ENCODE assay signal across 8 cellular contexts in the genomic region with DNA sequence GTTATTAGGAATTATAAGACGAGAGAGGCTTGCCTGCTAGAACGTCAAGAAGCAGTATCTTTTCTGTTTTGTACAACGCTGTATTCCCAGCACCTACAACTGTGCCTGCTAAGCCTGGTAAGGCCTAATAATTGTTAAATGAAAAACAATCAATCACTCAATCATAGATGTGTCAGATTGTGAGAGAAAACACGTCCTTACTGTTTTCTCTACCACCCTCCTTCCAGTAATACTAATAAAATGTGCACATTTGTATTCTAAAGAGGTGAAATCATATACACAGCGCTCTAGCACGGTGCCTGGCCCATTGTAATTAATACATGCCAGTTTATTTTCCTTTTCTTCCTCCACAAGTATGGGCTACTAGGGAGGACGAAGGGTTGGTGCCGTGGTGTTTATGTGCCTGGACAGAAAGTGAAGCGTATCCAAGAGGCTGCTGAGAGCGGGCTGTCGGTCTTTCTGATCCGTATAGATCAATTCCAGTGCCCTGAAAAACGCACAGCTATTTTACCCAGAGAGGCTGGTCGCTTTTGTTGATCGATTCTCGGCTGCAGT. TPM values are rescaled to one million over a fixed set of nuclear protein-coding genes. Genes with fewer than 3 reads are reported as not detected.
DNase-seq lines count a peak whose midpoint lies in the region; ATAC-seq and TF ChIP-seq lines count a peak whose summit lies in the region.

No MANE protein-coding gene starts in this region.

- H3K9me3 Mint-ChIP-seq in T-helper 2 cell treated with Interferon-gamma antibody and Interleukin-4, amounts not matched to agents 5 μg/mL and 100 μg/mL, for 36 hours, result no peaks in the 10 kb centered on the region
- H3K9me3 Mint-ChIP-seq in activated T-helper 2 cell treated with anti-CD3 and anti-CD28 coated beads, Interferon-gamma antibody, Interleukin-2, Interleukin-4, amounts not matched to agents 10 μg/mL and 5 μg/mL and 100 μg/mL, durations not matched to agents 14 hours and 24 hours and 36 hours, result no peaks in the 10 kb centered on the region

- H3K4me1 ChIP-seq in left lung (peaks cover 0 to 22% of the 10 kb centered on the region in 2 donors), testis (peaks cover 11% of the 10 kb centered on the region)

- H3K9me3 ChIP-seq in left lung (no peaks in the 10 kb centered on the region), testis (no peaks in the 10 kb centered on the region)

- peak overlapping the region; percentile 74 to 77 for H3K27ac ChIP-seq in left lung
- H3K27ac ChIP-seq in testis, result peak overlapping the region; percentile 93 to 95

- TF ChIP-seq CTCF in left lung (IDR thresholded peaks at IDR 0.05) (no peak), testis (IDR thresholded peaks at IDR 0.05) (no peak)

- H3K27me3 ChIP-seq in left lung, result peaks cover 0 to 55% of the 10 kb centered on the region in 2 donors
- H3K27me3 ChIP-seq in testis, result no peaks in the 10 kb centered on the region

- no peaks in the 10 kb centered on the region for H3K36me3 ChIP-seq in left lung
- no peaks in the 10 kb centered on the region for H3K36me3 ChIP-seq in testis (ENCODE audit: low read depth, missing control alignments)

- DNase-seq in T-helper 2 cell treated with Interferon-gamma antibody and Interleukin-4, amounts not matched to agents 5 μg/mL and 100 μg/mL, for 36 hours (ENCODE audit: low spot score), result no peak
- DNase-seq in T-helper 2 cell (no peak), left lung (no peak), testis (peak; percentile 40), retina (no peak)
- DNase-seq in activated T-helper 2 cell treated with anti-CD3 and anti-CD28 coated beads, Interferon-gamma antibody, Interleukin-2, Interleukin-4, amounts not matched to agents 10 μg/mL and 5 μg/mL and 100 μg/mL, durations not matched to agents 14 hours and 24 hours and 36 hours (ENCODE audit: low spot score), result no peak
- no peak for DNase-seq in stimulated activated CD4-positive, alpha-beta T cell treated with anti-CD3 and anti-CD28 coated beads, Interleukin-4, amount 100 ng/mL, for 24 hours

- ATAC-seq in left lung (no peak), HG02840 (IDR thresholded peaks at IDR 0.05; ENCODE audit: low FRiP score, unreplicated experiment) (no peak)

- no peaks in the 10 kb centered on the region for H3K36me3 Mint-ChIP-seq in T-helper 2 cell treated with Interferon-gamma antibody and Interleukin-4, amounts not matched to agents 5 μg/mL and 100 μg/mL, for 36 hours (ENCODE audit: low read depth)
- no peaks in the 10 kb centered on the region for H3K36me3 Mint-ChIP-seq in activated T-helper 2 cell treated with anti-CD3 and anti-CD28 coated beads, Interferon-gamma antibody, Interleukin-2, Interleukin-4, amounts not matched to agents 10 μg/mL and 5 μg/mL and 100 μg/mL, durations not matched to agents 14 hours and 24 hours and 36 hours (ENCODE audit: low read depth)

- no peak overlapping the region for H3K27ac Mint-ChIP-seq in T-helper 2 cell treated with Interferon-gamma antibody and Interleukin-4, amounts not matched to agents 5 μg/mL and 100 μg/mL, for 36 hours
- no peak overlapping the region for H3K27ac Mint-ChIP-seq in activated T-helper 2 cell treated with anti-CD3 and anti-CD28 coated beads, Interferon-gamma antibody, Interleukin-2, Interleukin-4, amounts not matched to agents 10 μg/mL and 5 μg/mL and 100 μg/mL, durations not matched to agents 14 hours and 24 hours and 36 hours

- WGBS in testis, 2 donors, result 18 to 21% methylated on average over 16 of the region's 16 CpGs

- intact Hi-C loops in activated T-helper 2 cell treated with anti-CD3 and anti-CD28 coated beads, Interferon-gamma antibody, Interleukin-2, Interleukin-4, amounts not matched to agents 10 μg/mL and 5 μg/mL and 100 μg/mL, durations not matched to agents 14 hours and 24 hours and 36 hours (cut with micrococcal nuclease), result no loop called here
- intact Hi-C loops in left lung (cut with DNase I) (no loop called here), testis (cut with DNase I; ENCODE audit: low total_unique reads) (no loop called here)

- TF ChIP-seq POLR2A in testis (IDR thresholded peaks at IDR 0.05), result no peak

- H3K27me3 Mint-ChIP-seq in T-helper 2 cell treated with Interferon-gamma antibody and Interleukin-4, amounts not matched to agents 5 μg/mL and 100 μg/mL, for 36 hours (ENCODE audit: low read depth), result peaks cover 35% of the 10 kb centered on the region
- H3K27me3 Mint-ChIP-seq in activated T-helper 2 cell treated with anti-CD3 and anti-CD28 coated beads, Interferon-gamma antibody, Interleukin-2, Interleukin-4, amounts not matched to agents 10 μg/mL and 5 μg/mL and 100 μg/mL, durations not matched to agents 14 hours and 24 hours and 36 hours (ENCODE audit: low read depth), result peaks cover 37% of the 10 kb centered on the region

- peaks cover 5% of the 10 kb centered on the region for H3K4me1 Mint-ChIP-seq in T-helper 2 cell treated with Interferon-gamma antibody and Interleukin-4, amounts not matched to agents 5 μg/mL and 100 μg/mL, for 36 hours (ENCODE audit: low read depth)
- peaks cover 6% of the 10 kb centered on the region for H3K4me1 Mint-ChIP-seq in activated T-helper 2 cell treated with anti-CD3 and anti-CD28 coated beads, Interferon-gamma antibody, Interleukin-2, Interleukin-4, amounts not matched to agents 10 μg/mL and 5 μg/mL and 100 μg/mL, durations not matched to agents 14 hours and 24 hours and 36 hours (ENCODE audit: low read depth)

- peak overlapping the region; percentile 70 for H3K4me3 Mint-ChIP-seq in T-helper 2 cell treated with Interferon-gamma antibody and Interleukin-4, amounts not matched to agents 5 μg/mL and 100 μg/mL, for 36 hours
- H3K4me3 Mint-ChIP-seq in activated T-helper 2 cell treated with anti-CD3 and anti-CD28 coated beads, Interferon-gamma antibody, Interleukin-2, Interleukin-4, amounts not matched to agents 10 μg/mL and 5 μg/mL and 100 μg/mL, durations not matched to agents 14 hours and 24 hours and 36 hours (ENCODE audit: low read depth), result peak overlapping the region; percentile 64

- H3K4me3 ChIP-seq in left lung, result peak overlapping the region; percentile 56 to 63
- H3K4me3 ChIP-seq in testis, result peak overlapping the region; percentile 82 to 87

RNA-seq across cellular contexts. Expression of gene AUTS2, which starts 1.5 kb away (rescaled TPM):
- total RNA-seq in activated T-helper 2 cell treated with anti-CD3 and anti-CD28 coated beads, Interferon-gamma antibody, Interleukin-2, Interleukin-4, amounts not matched to agents 10 μg/mL and 5 μg/mL and 100 μg/mL, durations not matched to agents 14 hours and 24 hours and 36 hours, result 0.87 and 1.1 TPM in 2 replicates
- total RNA-seq in left lung (10 to 100 TPM; 40.4 to 54.3 TPM), testis (10 to 100 TPM; 56.1 to 75.5 TPM)
- polyA plus RNA-seq in testis (ENCODE audit: insufficient read depth, low read depth, low replicate concordance), result 21.3 TPM

Comparison
In these comparisons a context has a peak if more than half of its experiments do, and no peak if none do; other contexts are left out.
1. RNA of gene AUTS2, which starts 1.5 kb away (total RNA-seq): 56.1 to 75.5 TPM in testis and 40.4 to 54.3 TPM in left lung; 0.87 to 1.1 TPM in activated T-helper 2 cell treated with anti-CD3 and anti-CD28 coated beads, Interferon-gamma antibody, Interleukin-2, Interleukin-4, amounts not matched to agents 10 μg/mL and 5 μg/mL and 100 μg/mL, durations not matched to agents 14 hours and 24 hours and 36 hours; every median in the first group is over 10 times any median in the second.